Comparison of ENCODE assay signal across 8 cellular contexts in the genomic region with DNA sequence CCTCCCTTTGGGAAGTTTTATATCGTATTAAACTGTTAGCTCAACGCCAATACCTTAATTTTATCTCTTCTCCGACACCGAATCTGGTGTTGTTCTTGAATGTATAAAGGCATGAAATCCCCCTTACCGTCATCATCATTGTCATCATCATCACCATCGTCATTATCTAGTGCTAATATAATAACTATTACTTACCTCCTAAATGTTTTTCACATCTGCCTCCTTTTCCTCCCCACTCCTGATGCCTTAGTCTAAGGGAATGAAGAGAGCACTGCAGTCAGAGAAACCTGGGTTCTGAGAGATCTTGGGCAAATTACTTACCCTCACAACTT. TPM values are rescaled to one million over a fixed set of nuclear protein-coding genes. Genes with fewer than 3 reads are reported as not detected.
DNase-seq lines count a peak whose midpoint lies in the region; ATAC-seq and TF ChIP-seq lines count a peak whose summit lies in the region.

No MANE protein-coding gene starts in this region.

- H3K4me3 Mint-ChIP-seq in immature natural killer cell = peak overlapping the region; percentile 73 to 92 (median 88)

- TF ChIP-seq CTCF in heart left ventricle (IDR thresholded peaks at IDR 0.05) (no peak), WERI-Rb-1 (IDR thresholded peaks at IDR 0.05; ENCODE audit: low read depth, low read length) (no peak)

- H3K27me3 ChIP-seq in heart left ventricle (no peaks in the 10 kb centered on the region), WERI-Rb-1 (ENCODE audit: insufficient read depth, low read depth, severe bottlenecking) (no peaks in the 10 kb centered on the region)

- H3K27me3 Mint-ChIP-seq in immature natural killer cell (ENCODE audit: low read depth in 3 of 3) = peaks cover 7 to 11% (median 8%) of the 10 kb centered on the region in 3 donors

- peaks cover 22 to 25% (median 23%) of the 10 kb centered on the region in 3 donors for H3K36me3 Mint-ChIP-seq in immature natural killer cell

- 0 to 4% (median 2%) methylated on average over 6 of the region's 6 CpGs for WGBS in heart left ventricle, 4 donors

- no peak for TF ChIP-seq POLR2A in heart left ventricle (IDR thresholded peaks at IDR 0.05)

- H3K27ac Mint-ChIP-seq in immature natural killer cell = peak overlapping the region; percentile 56 to 96 (median 84)

- intact Hi-C loops in heart left ventricle (cut with DNase I) (loop anchor here in 4 of 10 donors (1.0 to 10.0 kb wide), 5 partner anchors 41 to 209 kb away; partner anchors contain the start of genes CD164 (in 2 of the 4), AK9 (in 1 of the 4), FIG4 (in 1 of the 4) and PPIL6 (in 1 of the 4)), left ventricle myocardium superior (cut with micrococcal nuclease) (no loop called here)

- ATAC-seq in heart left ventricle (no peak), left ventricle myocardium superior (no peak), HG03457 (IDR thresholded peaks at IDR 0.05; ENCODE audit: unreplicated experiment) (no peak)

- H3K9me3 ChIP-seq in heart left ventricle (no peaks in the 10 kb centered on the region), WERI-Rb-1 (ENCODE audit: severe bottlenecking) (no peaks in the 10 kb centered on the region)

- no peaks in the 10 kb centered on the region for H3K9me3 Mint-ChIP-seq in immature natural killer cell

- H3K36me3 ChIP-seq in heart left ventricle (peaks cover 0 to 28% (median 13%) of the 10 kb centered on the region in 9 donors), WERI-Rb-1 (peaks cover 33% of the 10 kb centered on the region)

- peaks cover 0 to 42% (median 34%) of the 10 kb centered on the region in 12 donors for H3K4me1 ChIP-seq in heart left ventricle

- H3K4me3 ChIP-seq in heart left ventricle = peak overlapping the region; percentile 16 to 100 (median 95)
- H3K4me3 ChIP-seq in WERI-Rb-1 (ENCODE audit: low read depth, low read length) = peak overlapping the region; percentile 50

- H3K27ac ChIP-seq in heart left ventricle (peak overlapping the region in 7 of 12 donors; percentile 19 to 87 (median 24)), WERI-Rb-1 (no peak overlapping the region), temporal lobe (ENCODE audit: low read depth, low read length) (peak overlapping the region; percentile 48)

- DNase-seq in heart left ventricle = no peak
- DNase-seq in left ventricle myocardium superior = no peak
- no peak for DNase-seq in WERI-Rb-1
- DNase-seq in immature natural killer cell = no peak
- DNase-seq in H4 (ENCODE audit: low spot score) = no peak
- no peak for DNase-seq in iPS-NIHi7 (ENCODE audit: extremely low spot score)

- H3K4me1 Mint-ChIP-seq in immature natural killer cell = peaks cover 38 to 47% of the 10 kb centered on the region in 2 donors

RNA-seq across cellular contexts. Expression of gene ZBTB24, which starts 0.7 kb away (rescaled TPM):
- total RNA-seq in heart left ventricle (1 to 10 TPM; 2.4 to 4.8 (median 3.1) TPM), left ventricle myocardium superior (3.4 TPM), temporal lobe (10.3 TPM)
- polyA plus RNA-seq in heart left ventricle (1 to 10 TPM; 1.9 to 2.1 TPM), immature natural killer cell (1 to 10 TPM; 3.1 to 6.6 (median 4.1) TPM)
- total RNA-seq in H4 (2014; rRNA removed; shearing (Covaris generic)) = 5.2 and 6.1 TPM in 2 replicates

RNA-seq across cellular contexts. Expression of gene MICAL1, which starts 28.1 kb away (rescaled TPM):
- 10 to 100 TPM in 2 of 9 donors, 1 to 10 TPM in 7; 4.5 to 21.9 (median 5.5) TPM for total RNA-seq in heart left ventricle
- polyA plus RNA-seq in heart left ventricle = 10 to 100 TPM in 1 of 2 donors, 1 to 10 TPM in 1; 8.4 to 10.2 TPM
- 7.5 TPM for total RNA-seq in left ventricle myocardium superior
- polyA plus RNA-seq in immature natural killer cell = 10 to 100 TPM in 1 of 3 donors, 1 to 10 TPM in 2; 7.5 to 13.4 (median 9.5) TPM
- total RNA-seq in temporal lobe = 29.7 TPM
- total RNA-seq in H4 (2014; rRNA removed; shearing (Covaris generic)) = 3.5 and 5.8 TPM in 2 replicates

RNA-seq across cellular contexts. Expression of gene SMPD2, which starts 43.2 kb away (rescaled TPM):
- total RNA-seq in heart left ventricle = 1 to 10 TPM; 2.0 to 7.1 (median 4.1) TPM
- polyA plus RNA-seq in heart left ventricle = 1 to 10 TPM; 4.2 to 9.6 TPM
- 5.7 TPM for total RNA-seq in left ventricle myocardium superior
- polyA plus RNA-seq in immature natural killer cell = 10 to 100 TPM; 10.2 to 19.0 (median 13.2) TPM
- total RNA-seq in temporal lobe = 3.4 TPM
- 11.2 and 12.9 TPM in 2 replicates for total RNA-seq in H4 (2014; rRNA removed; shearing (Covaris generic))

RNA-seq across cellular contexts. Expression of gene PPIL6, which starts 43.3 kb away (rescaled TPM):
- 1 to 10 TPM; 1.5 to 6.5 (median 3.4) TPM for total RNA-seq in heart left ventricle
- polyA plus RNA-seq in heart left ventricle = 1 to 10 TPM in 1 of 2 donors, under 1 TPM in 1; 0.42 to 4.1 TPM
- total RNA-seq in left ventricle myocardium superior = 2.5 TPM
- 1 to 10 TPM in 1 of 3 donors, under 1 TPM in 2; 0.15 to 1.0 (median 0.44) TPM for polyA plus RNA-seq in immature natural killer cell
- total RNA-seq in temporal lobe = 21.1 TPM
- total RNA-seq in H4 (2014; rRNA removed; shearing (Covaris generic)) = 1.0 TPM in 1 of 2 replicates, not detected in the other
